Comparison of ENCODE assay signal across 1 cellular context in genomic region chr3:17555525-17555924, GRCh38.
TF ChIP-seq lines count a peak whose summit lies in the region.

No MANE protein-coding gene starts in this region.

TF ChIP-seq in GM12878, 131 proteins besides CTCF, POLR2A, EP300 and RAD21:
- TF ChIP-seq TCF7 (IDR thresholded peaks at IDR 0.05; ENCODE audit: borderline replicate concordance) (no peak), ZNF274 (IDR thresholded peaks at IDR 0.05; ENCODE audit: insufficient read depth, insufficient read length) (no peak), EGR1 (IDR thresholded peaks at IDR 0.05; ENCODE audit: borderline replicate concordance in 1 of 2, low read depth in 2 of 2, low read length in 2 of 2) (no peak), USF2 (IDR thresholded peaks at IDR 0.05; ENCODE audit: borderline replicate concordance, low read depth, low read length) (no peak), YBX1 (IDR thresholded peaks at IDR 0.05) (no peak), SMARCA5 (IDR thresholded peaks at IDR 0.05) (no peak), SREBF1 (IDR thresholded peaks at IDR 0.05; ENCODE audit: low read length) (no peak)
